ENCODE assay signal across 8 cellular contexts in genomic region chr4:183571350-183572076, GRCh38.
A peak's percentile ranks its signal among the peaks of the same experiment; 100 is the strongest.
DNase-seq lines count a peak whose midpoint lies in the region; ATAC-seq, FAIRE-seq and TF ChIP-seq lines count a peak whose summit lies in the region.

No MANE protein-coding gene starts in this region.

- peaks cover 0 to 2% of the 10 kb centered on the region in 2 donors for H3K4me1 ChIP-seq in kidney (ENCODE audit: control insufficient read depth in 1 of 2, insufficient read depth in 1 of 2, low read depth in 1 of 2, low read length in 2 of 2)

- DNase-seq in Ammon's horn (ENCODE audit: low spot score) (peak; percentile 4), MG63 (peak; percentile 19), SW480 (ENCODE audit: low spot score) (peak; percentile 17), kidney (no peak), activated gamma-delta T cell (lab: John Stamatoyannopoulos, UW) (no peak)
- DNase-seq in activated naive CD8-positive, alpha-beta T cell treated with anti-CD3 and anti-CD28 coated beads, Interleukin-2, amount 50 U/mL, for 24 hours: no peak

- no peaks in the 10 kb centered on the region for H3K9me3 ChIP-seq in MG63
- no peaks in the 10 kb centered on the region for H3K9me3 ChIP-seq in kidney (ENCODE audit: control insufficient read depth in 1 of 2, low read length in 2 of 2)

- H3K4me3 Mint-ChIP-seq in activated naive CD8-positive, alpha-beta T cell treated with anti-CD3 and anti-CD28 coated beads, Interleukin-2, amount 50 U/mL, for 24 hours: no peak overlapping the region

- no peaks in the 10 kb centered on the region for H3K36me3 Mint-ChIP-seq in activated naive CD8-positive, alpha-beta T cell treated with anti-CD3 and anti-CD28 coated beads, Interleukin-2, amount 50 U/mL, for 24 hours (ENCODE audit: low read depth)

- H3K27ac Mint-ChIP-seq in activated naive CD8-positive, alpha-beta T cell treated with anti-CD3 and anti-CD28 coated beads, Interleukin-2, amount 50 U/mL, for 24 hours: no peak overlapping the region

- no peak overlapping the region for H3K9ac ChIP-seq in kidney (ENCODE audit: low read length in 2 of 2)

- H3K27me3 ChIP-seq in MG63: no peaks in the 10 kb centered on the region

- no peak for FAIRE-seq in kidney (lab: Jason Lieb, UNC)

- no peaks in the 10 kb centered on the region for H3K4me1 Mint-ChIP-seq in activated naive CD8-positive, alpha-beta T cell treated with anti-CD3 and anti-CD28 coated beads, Interleukin-2, amount 50 U/mL, for 24 hours

- H3K27ac ChIP-seq in kidney (ENCODE audit: low read depth in 2 of 2, low read length in 2 of 2): no peak overlapping the region

- intact Hi-C loops in kidney (cut with DNase I): no loop called here

- TF ChIP-seq CTCF in kidney (IDR thresholded peaks at IDR 0.05; ENCODE audit: borderline replicate concordance, extremely low read depth, insufficient read depth): no peak

- no peak overlapping the region for H3K4me3 ChIP-seq in MG63
- H3K4me3 ChIP-seq in kidney (ENCODE audit: low read length in 2 of 2): peak overlapping the region; percentile 23 to 43

- peaks cover 5% of the 10 kb centered on the region for H3K27me3 Mint-ChIP-seq in activated naive CD8-positive, alpha-beta T cell treated with anti-CD3 and anti-CD28 coated beads, Interleukin-2, amount 50 U/mL, for 24 hours

- no peaks in the 10 kb centered on the region for H3K9me3 Mint-ChIP-seq in activated naive CD8-positive, alpha-beta T cell treated with anti-CD3 and anti-CD28 coated beads, Interleukin-2, amount 50 U/mL, for 24 hours

- H3K36me3 ChIP-seq in MG63 (no peaks in the 10 kb centered on the region), kidney (ENCODE audit: control insufficient read depth in 1 of 2, insufficient read depth in 2 of 2, low read length in 2 of 2) (no peaks in the 10 kb centered on the region)

- ATAC-seq in activated naive CD8-positive, alpha-beta T cell treated with anti-CD3 and anti-CD28 coated beads, Interleukin-2, amount 50 U/mL, for 24 hours: no peak
- ATAC-seq in HG02973 (IDR thresholded peaks at IDR 0.05; ENCODE audit: unreplicated experiment) (no peak), GM18868 (IDR thresholded peaks at IDR 0.05; ENCODE audit: unreplicated experiment) (no peak)

Comparison
In these comparisons a context has a peak if more than half of its experiments do, and no peak if none do; other contexts are left out.
1. DNase-seq: peak in Ammon's horn (single experiment), MG63 (single experiment) and SW480 (single experiment); none in kidney (single experiment), activated naive CD8-positive, alpha-beta T cell treated with anti-CD3 and anti-CD28 coated beads, Interleukin-2, amount 50 U/mL, for 24 hours (single experiment) and activated gamma-delta T cell (single experiment).